In genomic region chr5:20367178-20367577, GRCh38 we compare ENCODE assay signal across 16 cellular contexts.
A peak's percentile ranks its signal among the peaks of the same experiment; 100 is the strongest.
DNase-seq lines count a peak whose midpoint lies in the region; ATAC-seq, FAIRE-seq and TF ChIP-seq lines count a peak whose summit lies in the region.
"Had no signal": no experiment of that assay in that cellular context is flagged by ENCODE, and none has a peak within 500 bp of the region (broad histone marks: within the 10 kb centered on the region; RNA-seq: fewer than 3 reads in every experiment).

No MANE protein-coding gene starts in this region.

- TF ChIP-seq EP300 in HepG2 (IDR thresholded peaks at IDR 0.05; ENCODE audit: low read depth in 2 of 2, low read length in 2 of 2) (no peak), HepG2 (CRISPR knock-in tag; IDR thresholded peaks at IDR 0.05; ENCODE audit: borderline replicate concordance) (no peak)

- H3K36me3 ChIP-seq in liver (ENCODE audit: control insufficient read depth in 4 of 4, insufficient read depth in 3 of 4, low read depth in 1 of 4, low read length in 3 of 4) (no peaks in the 10 kb centered on the region), HepG2 (replicated peaks in 1 of 2; ENCODE audit: control insufficient read depth in 1 of 2, insufficient read depth in 2 of 2, low read length in 2 of 2) (no peaks in the 10 kb centered on the region)
- H3K36me3 ChIP-seq: MG63 had no signal

- H4K20me1 ChIP-seq in HepG2 (ENCODE audit: insufficient read depth, low read length), result no peaks in the 10 kb centered on the region

- in situ Hi-C loops in HepG2 (cut with HindIII; ENCODE audit: extremely low pct_ligation_motif_present, low pct_unique_long_range_greater_than_20kb), result no loop called here

- H3K27me3 ChIP-seq in liver (ENCODE audit: control insufficient read depth in 4 of 4, insufficient read depth in 4 of 4, low read length in 3 of 4), result no peaks in the 10 kb centered on the region
- no peaks in the 10 kb centered on the region for H3K27me3 ChIP-seq in HepG2 (ENCODE audit: control insufficient read depth in 1 of 2, insufficient read depth in 2 of 2, low read length in 2 of 2)
- H3K27me3 ChIP-seq: MG63 had no signal

- no peak overlapping the region for H3K27ac ChIP-seq in liver (ENCODE audit: low read depth in 1 of 2, low read length in 2 of 2)
- no peak overlapping the region for H3K27ac ChIP-seq in HepG2 (ENCODE audit: extremely low read length, insufficient read depth, low read length)

- 39% methylated on average over 5 of the region's 5 CpGs for whole genome bisulfite sequencing in liver
- WGBS in HepG2 (ENCODE audit: low lambda C conversion rate), result 7% methylated on average over 4 of the region's 5 CpGs

- CTCF ChIA-PET in HepG2 (lab: Yijun Ruan, JAX; ENCODE audit: low intra/inter-chr PET ratio, low total read pairs), result no interaction called here

- peaks cover 0 to 16% (median 3%) of the 10 kb centered on the region in 4 donors for H3K4me1 ChIP-seq in liver (ENCODE audit: control insufficient read depth in 4 of 4, insufficient read depth in 4 of 4, low read length in 3 of 4)
- no peaks in the 10 kb centered on the region for H3K4me1 ChIP-seq in HepG2 (ENCODE audit: insufficient read depth, low read length)

- H3K9me3 ChIP-seq in liver (ENCODE audit: control insufficient read depth in 4 of 4, low read length in 3 of 4) (no peaks in the 10 kb centered on the region), HepG2 (ENCODE audit: low read length) (no peaks in the 10 kb centered on the region)
- H3K9me3 ChIP-seq: MG63 had no signal

- H3K4me3 ChIP-seq in liver (ENCODE audit: low read depth in 1 of 3, low read length in 3 of 3) (no peak overlapping the region), HepG2 (replicated peaks in 1 of 3; ENCODE audit: insufficient read depth in 1 of 3, low read depth in 2 of 3, low read length in 3 of 3) (no peak overlapping the region)
- H3K4me3 ChIP-seq: MG63 had no signal

- intact Hi-C loops in HepG2 (cut with micrococcal nuclease; ENCODE audit: unreplicated experiment) (no loop called here), Right ventricle myocardium superior (cut with DNase I) (no loop called here)

- TF ChIP-seq CTCF in liver (IDR thresholded peaks at IDR 0.05; ENCODE audit: low read depth, low read length, missing input control), result no peak
- TF ChIP-seq CTCF in HepG2 (CRISPR knock-in tag; IDR thresholded peaks at IDR 0.05), result no peak

- peak in 1 of 2 donors; percentile 19 for TF ChIP-seq RAD21 in liver (IDR thresholded peaks at IDR 0.05)
- TF ChIP-seq RAD21 in HepG2 (CRISPR knock-in tag; IDR thresholded peaks at IDR 0.05), result no peak

- POLR2A ChIA-PET in HepG2 (lab: Yijun Ruan, JAX), result no interaction called here

- no peak overlapping the region for H3K4me2 ChIP-seq in HepG2 (ENCODE audit: low read depth, low read length)

- no peak overlapping the region for H2AFZ ChIP-seq in HepG2 (ENCODE audit: low read length)

- DNase-seq in HepG2 (ENCODE audit: low spot score), result no peak
- peak; percentile 46 for DNase-seq in NCI-H2081 treated with DMSO at 0.1 percent for 48 hours (lab: John Stamatoyannopoulos, UW)
- DNase-seq in cerebellar cortex (ENCODE audit: low spot score), result peak; percentile 50
- DNase-seq in Right ventricle myocardium superior, result no peak
- DNase-seq in effector CD4-positive, alpha-beta T cell, result no peak
- no peak for DNase-seq in RPMI8226
- DNase-seq: CD4-positive, alpha-beta memory T cell; DMS79; MG63; NCI-H1048; NCI-H748 treated with DMSO at 0.1 percent for 48 hours; OCI-M1; T-helper 1 cell had no signal

- H3K9ac ChIP-seq in liver (ENCODE audit: low read depth in 1 of 2, low read length in 2 of 2), result no peak overlapping the region
- H3K9ac ChIP-seq in HepG2 (ENCODE audit: insufficient read depth, low read depth, low read length), result no peak overlapping the region

- H3K79me2 ChIP-seq in HepG2 (ENCODE audit: insufficient read depth, low read length), result no peaks in the 10 kb centered on the region

- FAIRE-seq in HepG2 (lab: Jason Lieb, UNC), result no peak
- FAIRE-seq: A204.1 had no signal

- ATAC-seq in HepG2 (no peak), Right ventricle myocardium superior (ENCODE audit: poor library complexity) (no peak), HG03565 (IDR thresholded peaks at IDR 0.05; ENCODE audit: unreplicated experiment) (no peak)

- no TSS peak for BruUV-seq in HepG2 (replicated peaks; lab: Mats Ljungman, UMichigan)

- TF ChIP-seq POLR2A in HepG2 (IDR thresholded peaks at IDR 0.05; ENCODE audit: insufficient read depth in 1 of 2, low read depth in 2 of 2, low read length in 2 of 2), result no peak

TF ChIP-seq in liver, 16 proteins besides CTCF, POLR2A, EP300 and RAD21:
- no peak for TF ChIP-seq HNF4G (IDR thresholded peaks at IDR 0.05)
- TF ChIP-seq TAF1 (conservative IDR thresholded peaks at IDR 0.05), result no peak
- no peak for TF ChIP-seq JUND (IDR thresholded peaks at IDR 0.05)
- TF ChIP-seq NR2F2 (IDR thresholded peaks at IDR 0.05), result no peak
- peak in 1 of 2 donors; percentile 48 for TF ChIP-seq HNF4A (conservative IDR thresholded peaks at IDR 0.05)
- TF ChIP-seq GABPA (IDR thresholded peaks at IDR 0.05 in 1 of 2, conservative IDR thresholded peaks at IDR 0.05 in 1 of 2), result peak in 1 of 2 donors; percentile 15
- no peak for TF ChIP-seq FOXA2 (IDR thresholded peaks at IDR 0.05)
- TF ChIP-seq MAX (IDR thresholded peaks at IDR 0.05), result peak; percentile 54
- TF ChIP-seq YY1 (IDR thresholded peaks at IDR 0.05), result peak; percentile 55
- no peak for TF ChIP-seq EGR1 (IDR thresholded peaks at IDR 0.05; ENCODE audit: low read depth in 2 of 2)
- no peak for TF ChIP-seq FOXA1 (IDR thresholded peaks at IDR 0.05)
- TF ChIP-seq RXRA (IDR thresholded peaks at IDR 0.05), result peak in 1 of 2 donors; percentile 63
- TF ChIP-seq, protein P1, sequence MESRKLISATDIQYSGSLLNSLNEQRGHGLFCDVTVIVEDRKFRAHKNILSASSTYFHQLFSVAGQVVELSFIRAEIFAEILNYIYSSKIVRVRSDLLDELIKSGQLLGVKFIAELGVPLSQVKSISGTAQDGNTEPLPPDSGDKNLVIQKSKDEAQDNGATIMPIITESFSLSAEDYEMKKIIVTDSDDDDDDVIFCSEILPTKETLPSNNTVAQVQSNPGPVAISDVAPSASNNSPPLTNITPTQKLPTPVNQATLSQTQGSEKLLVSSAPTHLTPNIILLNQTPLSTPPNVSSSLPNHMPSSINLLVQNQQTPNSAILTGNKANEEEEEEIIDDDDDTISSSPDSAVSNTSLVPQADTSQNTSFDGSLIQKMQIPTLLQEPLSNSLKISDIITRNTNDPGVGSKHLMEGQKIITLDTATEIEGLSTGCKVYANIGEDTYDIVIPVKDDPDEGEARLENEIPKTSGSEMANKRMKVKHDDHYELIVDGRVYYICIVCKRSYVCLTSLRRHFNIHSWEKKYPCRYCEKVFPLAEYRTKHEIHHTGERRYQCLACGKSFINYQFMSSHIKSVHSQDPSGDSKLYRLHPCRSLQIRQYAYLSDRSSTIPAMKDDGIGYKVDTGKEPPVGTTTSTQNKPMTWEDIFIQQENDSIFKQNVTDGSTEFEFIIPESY (IDR thresholded peaks at IDR 0.05), result no peak
- no peak for TF ChIP-seq SP1 (IDR thresholded peaks at IDR 0.05)

TF ChIP-seq in HepG2, 621 proteins besides CTCF, POLR2A, EP300 and RAD21:
- no peak for TF ChIP-seq JUNB (CRISPR knock-in tag; IDR thresholded peaks at IDR 0.05; ENCODE audit: borderline replicate concordance)
- no peak for TF ChIP-seq FOSL1 (CRISPR knock-in tag; IDR thresholded peaks at IDR 0.05; ENCODE audit: borderline replicate concordance)
- no peak for TF ChIP-seq ZFP36L2 (CRISPR knock-in tag; IDR thresholded peaks at IDR 0.05)
- no peak for TF ChIP-seq ZNF772 (CRISPR knock-in tag; IDR thresholded peaks at IDR 0.05)
- TF ChIP-seq, protein P2, sequence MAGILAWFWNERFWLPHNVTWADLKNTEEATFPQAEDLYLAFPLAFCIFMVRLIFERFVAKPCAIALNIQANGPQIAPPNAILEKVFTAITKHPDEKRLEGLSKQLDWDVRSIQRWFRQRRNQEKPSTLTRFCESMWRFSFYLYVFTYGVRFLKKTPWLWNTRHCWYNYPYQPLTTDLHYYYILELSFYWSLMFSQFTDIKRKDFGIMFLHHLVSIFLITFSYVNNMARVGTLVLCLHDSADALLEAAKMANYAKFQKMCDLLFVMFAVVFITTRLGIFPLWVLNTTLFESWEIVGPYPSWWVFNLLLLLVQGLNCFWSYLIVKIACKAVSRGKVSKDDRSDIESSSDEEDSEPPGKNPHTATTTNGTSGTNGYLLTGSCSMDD (CRISPR knock-in tag; IDR thresholded peaks at IDR 0.05), result no peak

Comparison
In these comparisons a context has a peak if more than half of its experiments do, and no peak if none do; other contexts are left out.
1. DNase-seq: peak in NCI-H2081 treated with DMSO at 0.1 percent for 48 hours (single experiment) and cerebellar cortex (single experiment); none in HepG2 (single experiment), Right ventricle myocardium superior (single experiment), effector CD4-positive, alpha-beta T cell (single experiment) and RPMI8226 (single experiment).